9 cellular contexts compared by ENCODE assay signal in the genomic region with DNA sequence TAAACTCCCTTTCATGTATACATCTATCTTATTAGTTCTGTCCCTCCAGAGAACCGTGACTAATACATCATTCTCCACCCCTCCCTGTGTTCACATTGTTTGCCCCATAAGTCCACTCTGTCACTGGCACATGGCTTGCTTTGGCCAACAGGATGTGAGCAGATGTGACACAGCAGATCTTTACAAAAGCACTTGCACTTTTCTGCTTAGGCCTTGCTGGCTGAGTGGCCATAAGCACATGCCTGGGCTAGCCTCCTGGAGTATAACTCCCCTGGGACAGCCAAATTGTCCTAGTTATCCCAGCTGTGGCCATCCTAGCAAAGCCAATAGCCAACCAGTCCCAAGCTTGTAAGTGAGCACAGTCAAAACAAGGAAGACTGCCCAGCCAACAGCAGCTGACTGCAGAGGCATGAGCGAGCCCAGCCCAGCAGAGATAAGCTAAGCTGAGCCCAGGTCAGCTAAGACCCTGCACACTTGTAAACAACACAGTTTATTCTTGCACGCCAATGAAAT. TPM values are rescaled to one million over a fixed set of nuclear protein-coding genes. Genes with fewer than 3 reads are reported as not detected.
DNase-seq lines count a peak whose midpoint lies in the region; ATAC-seq, FAIRE-seq and TF ChIP-seq lines count a peak whose summit lies in the region.
"Had no signal": no experiment of that assay in that cellular context is flagged by ENCODE, and none has a peak within 500 bp of the region (broad histone marks: within the 10 kb centered on the region; RNA-seq: fewer than 3 reads in every experiment).

No MANE protein-coding gene starts in this region.

- H3K4me1 ChIP-seq in K562 (replicated peaks in 1 of 2; ENCODE audit: control insufficient read depth in 2 of 2, insufficient read depth in 2 of 2, low read length in 2 of 2) (no peaks in the 10 kb centered on the region; a peak in 1 of 5 replicates), esophagus muscularis mucosa (peaks cover 0 to 3% (median 0%) of the 10 kb centered on the region in 4 donors)

- TF ChIP-seq POLR2A in K562 (conservative IDR thresholded peaks at IDR 0.05) (no peak), esophagus muscularis mucosa (IDR thresholded peaks at IDR 0.05; ENCODE audit: low read depth) (no peak)

- WGBS in K562 (ENCODE audit: insufficient coverage, low coverage, missing lambda C conversion rate) = 2% methylated on average over 3 of the region's 3 CpGs
- 75% methylated on average over 3 of the region's 3 CpGs for WGBS in esophagus muscularis mucosa

- H3K36me3 Mint-ChIP-seq in nephron progenitor cell (ENCODE audit: low read depth) = peaks cover 8% of the 10 kb centered on the region

- no TSS peak for BruUV-seq in K562 (replicated peaks; lab: Mats Ljungman, UMichigan)

- CTCF ChIA-PET in K562 (lab: Yijun Ruan, JAX; ENCODE audit: low intra/inter-chr PET ratio) = no interaction called here

- peaks cover 50% of the 10 kb centered on the region for H3K4me1 Mint-ChIP-seq in nephron progenitor cell

- TF ChIP-seq RAD21 in K562 (CRISPR knock-in tag; conservative IDR thresholded peaks at IDR 0.05 in 1 of 2, IDR thresholded peaks at IDR 0.05 in 1 of 2) = no peak

- intact Hi-C loops in K562 (cut with micrococcal nuclease) (no loop called here), esophagus muscularis mucosa (cut with DNase I) (no loop called here)

- H3K4me3 Mint-ChIP-seq in nephron progenitor cell = peak overlapping the region; percentile 12
- H3K4me3 Mint-ChIP-seq: activated naive CD4-positive, alpha-beta T cell treated with anti-CD3 and anti-CD28 coated beads for 36 hours had no signal

- no peaks in the 10 kb centered on the region for H3K9me1 ChIP-seq in K562 (ENCODE audit: control insufficient read depth, insufficient read depth, low read length)

- H3K4me3 ChIP-seq in K562 = no peak overlapping the region
- H3K4me3 ChIP-seq in esophagus muscularis mucosa = no peak overlapping the region
- H3K4me3 ChIP-seq: SJSA1 had no signal

- no peak overlapping the region; the same call in 1 of the 2 replicates for H3K4me2 ChIP-seq in K562 (ENCODE audit: insufficient read depth, low read length)

- FAIRE-seq in K562 (lab: Jason Lieb, UNC) = no peak

- no peaks in the 10 kb centered on the region for H3K79me2 ChIP-seq in K562 (ENCODE audit: control insufficient read depth, insufficient read depth, low read length)

- H3K27me3 Mint-ChIP-seq in nephron progenitor cell (ENCODE audit: low read depth, poor library complexity) = peaks cover 34% of the 10 kb centered on the region

- TF ChIP-seq EP300 in K562 (IDR thresholded peaks at IDR 0.05; ENCODE audit: low read length) = no peak
- no peak for TF ChIP-seq EP300 in esophagus muscularis mucosa (IDR thresholded peaks at IDR 0.05)

- no peak overlapping the region for H3K9ac ChIP-seq in K562 (ENCODE audit: insufficient read depth in 1 of 2, low read depth in 2 of 2, low read length in 2 of 2)

- peak; percentile 78 for ATAC-seq in GM18907 (IDR thresholded peaks at IDR 0.05; ENCODE audit: unreplicated experiment)
- peak; percentile 54 for ATAC-seq in HG03196 (IDR thresholded peaks at IDR 0.05; ENCODE audit: unreplicated experiment)
- peak; percentile 47 for ATAC-seq in K562
- no peak for ATAC-seq in HG03521 (IDR thresholded peaks at IDR 0.05; ENCODE audit: unreplicated experiment)

- no peak overlapping the region; the same call in 1 of the 2 replicates for H2AFZ ChIP-seq in K562 (ENCODE audit: low read depth, low read length)

- H3K27ac Mint-ChIP-seq in nephron progenitor cell = peak overlapping the region; percentile 78
- H3K27ac Mint-ChIP-seq: activated naive CD4-positive, alpha-beta T cell treated with anti-CD3 and anti-CD28 coated beads for 36 hours had no signal

- H3K9me3 Mint-ChIP-seq in nephron progenitor cell = peaks cover 8% of the 10 kb centered on the region
- H3K9me3 Mint-ChIP-seq: activated naive CD4-positive, alpha-beta T cell treated with anti-CD3 and anti-CD28 coated beads for 36 hours had no signal

- H4K20me1 ChIP-seq in K562 (replicated peaks; ENCODE audit: control insufficient read depth, insufficient read depth, low read length) = no peaks in the 10 kb centered on the region

- H3K9me3 ChIP-seq in K562 (replicated peaks; ENCODE audit: control insufficient read depth, insufficient read depth, low read depth, low read length) = no peaks in the 10 kb centered on the region
- H3K9me3 ChIP-seq in esophagus muscularis mucosa = no peaks in the 10 kb centered on the region

- DNase-seq in K562 (ENCODE audit: extremely low read depth in 1 of 4, low spot score in 3 of 4) = peak in 1 of 4 experiments; percentile 5
- peak; percentile 6 for DNase-seq in nephron progenitor cell
- no peak for DNase-seq in esophagus muscularis mucosa (ENCODE audit: extremely low spot score)
- DNase-seq in pons (ENCODE audit: low spot score) = no peak
- DNase-seq: activated naive CD4-positive, alpha-beta T cell treated with anti-CD3 and anti-CD28 coated beads for 36 hours had no signal

- POLR2A ChIA-PET in K562 (lab: Yijun Ruan, JAX) = interaction anchor here (2.1 kb wide), 1 partner anchor 9 kb away, joined by 4 read pairs; no protein-coding TSS in a partner anchor

- H3K27me3 ChIP-seq in K562 (ENCODE audit: control insufficient read depth in 2 of 2, insufficient read depth in 2 of 2, low read length in 2 of 2) (no peaks in the 10 kb centered on the region; a peak in 1 of 5 replicates), esophagus muscularis mucosa (no peaks in the 10 kb centered on the region)
- H3K27me3 ChIP-seq: SJSA1 had no signal

- TF ChIP-seq CTCF in K562 (IDR thresholded peaks at IDR 0.05 in 2 of 3, conservative IDR thresholded peaks at IDR 0.05 in 1 of 3; ENCODE audit: insufficient read depth in 2 of 3, low read depth in 1 of 3, low read length in 3 of 3) (no peak), nephron progenitor cell (IDR thresholded peaks at IDR 0.05) (no peak), esophagus muscularis mucosa (IDR thresholded peaks at IDR 0.05) (no peak)

- H3K36me3 ChIP-seq in K562 (ENCODE audit: control insufficient read depth, insufficient read depth, low read length) (no peaks in the 10 kb centered on the region), esophagus muscularis mucosa (no peaks in the 10 kb centered on the region)
- H3K36me3 ChIP-seq: SJSA1 had no signal

- H3K27ac ChIP-seq in K562 (ENCODE audit: extremely low read depth, low read depth, low read length) = no peak overlapping the region
- H3K27ac ChIP-seq in esophagus muscularis mucosa (replicated peaks in 1 of 4) = no peak overlapping the region
- H3K27ac ChIP-seq: SJSA1 had no signal

- in situ Hi-C loops in K562 (cut with MboI) = no loop called here

TF ChIP-seq in K562, 482 proteins besides CTCF, POLR2A, EP300 and RAD21 (continues in another document):
- TF ChIP-seq NFE2 (IDR thresholded peaks at IDR 0.05; ENCODE audit: low read depth) (0 out of 2 replicates have a peak, but pooled peaks have one; percentile 15), HEY1 (CRISPR knock-in tag; IDR thresholded peaks at IDR 0.05; ENCODE audit: borderline replicate concordance) (no peak)
- TF ChIP-seq, protein P1, sequence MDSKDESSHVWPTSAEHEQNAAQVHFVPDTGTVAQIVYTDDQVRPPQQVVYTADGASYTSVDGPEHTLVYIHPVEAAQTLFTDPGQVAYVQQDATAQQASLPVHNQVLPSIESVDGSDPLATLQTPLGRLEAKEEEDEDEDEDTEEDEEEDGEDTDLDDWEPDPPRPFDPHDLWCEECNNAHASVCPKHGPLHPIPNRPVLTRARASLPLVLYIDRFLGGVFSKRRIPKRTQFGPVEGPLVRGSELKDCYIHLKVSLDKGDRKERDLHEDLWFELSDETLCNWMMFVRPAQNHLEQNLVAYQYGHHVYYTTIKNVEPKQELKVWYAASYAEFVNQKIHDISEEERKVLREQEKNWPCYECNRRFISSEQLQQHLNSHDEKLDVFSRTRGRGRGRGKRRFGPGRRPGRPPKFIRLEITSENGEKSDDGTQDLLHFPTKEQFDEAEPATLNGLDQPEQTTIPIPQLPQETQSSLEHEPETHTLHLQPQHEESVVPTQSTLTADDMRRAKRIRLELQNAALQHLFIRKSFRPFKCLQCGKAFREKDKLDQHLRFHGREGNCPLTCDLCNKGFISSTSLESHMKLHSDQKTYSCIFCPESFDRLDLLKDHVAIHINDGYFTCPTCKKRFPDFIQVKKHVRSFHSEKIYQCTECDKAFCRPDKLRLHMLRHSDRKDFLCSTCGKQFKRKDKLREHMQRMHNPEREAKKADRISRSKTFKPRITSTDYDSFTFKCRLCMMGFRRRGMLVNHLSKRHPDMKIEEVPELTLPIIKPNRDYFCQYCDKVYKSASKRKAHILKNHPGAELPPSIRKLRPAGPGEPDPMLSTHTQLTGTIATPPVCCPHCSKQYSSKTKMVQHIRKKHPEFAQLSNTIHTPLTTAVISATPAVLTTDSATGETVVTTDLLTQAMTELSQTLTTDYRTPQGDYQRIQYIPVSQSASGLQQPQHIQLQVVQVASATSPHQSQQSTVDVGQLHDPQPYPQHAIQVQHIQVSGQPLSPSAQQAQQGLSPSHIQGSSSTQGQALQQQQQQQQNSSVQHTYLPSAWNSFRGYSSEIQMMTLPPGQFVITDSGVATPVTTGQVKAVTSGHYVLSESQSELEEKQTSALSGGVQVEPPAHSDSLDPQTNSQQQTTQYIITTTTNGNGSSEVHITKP (IDR thresholded peaks at IDR 0.05; ENCODE audit: partially characterized antibody) = peak; percentile 71

RNA-seq across cellular contexts. Expression of gene RCN1, which starts 9.7 kb away (rescaled TPM):
- total RNA-seq in K562 (2011; cell fraction: chromatin; rRNA removed; ENCODE audit: low replicate concordance) = 2.2 and 6.2 TPM in 2 replicates
- total RNA-seq in K562 (2011; cell fraction: nucleolus; rRNA removed) = 4.3 and 5.0 TPM in 2 replicates
- total RNA-seq in K562 (2011; cell fraction: nucleoplasm; rRNA removed) = 5.6 and 6.9 TPM in 2 replicates
- total RNA-seq in K562 (2014; rRNA removed) = 6.5 and 8.0 TPM in 2 replicates
- total RNA-seq in K562 (2014; rRNA removed; fragmentation: Illumina TruSeq; extraction: Trizol) = 7.8 and 8.7 TPM in 2 replicates
- 8.1 and 8.3 TPM in 2 replicates for total RNA-seq in K562 (2015; rRNA removed; fragmentation: Illumina TruSeq; extraction: Trizol)
- total RNA-seq in K562 (2021) = 5.7 and 7.2 TPM in 2 replicates
- polyA plus RNA-seq in K562 (2011; rRNA removed) = 3.9 and 7.5 TPM in 2 replicates
- 2.1 and 3.2 TPM in 2 replicates for polyA plus RNA-seq in K562 (2011; cell fraction: cytosol; rRNA removed)
- 1.4 and 3.3 TPM in 2 replicates for polyA plus RNA-seq in K562 (2011; cell fraction: nucleus; rRNA removed)
- polyA plus RNA-seq in K562 (2012) = 9.3 and 20.9 TPM in 2 replicates
- 6.3 and 8.7 TPM in 2 replicates for polyA plus RNA-seq in K562 (2014; fragmentation: Illumina TruSeq; extraction: Trizol)
- polyA plus RNA-seq in K562 (2014; fragmentation: Nextera tagmentation; extraction: Ambion mirVana) = 1 to 10 TPM; 2.1 to 2.3 TPM
- 5.6 and 6.2 TPM in 2 replicates for polyA plus RNA-seq in K562 (2014; rRNA removed)
- polyA minus RNA-seq in K562 (2011; rRNA and poly(A)+ RNA removed) = 4.1 and 9.9 TPM in 2 replicates
- 1.7 and 2.6 TPM in 2 replicates for polyA minus RNA-seq in K562 (2011; cell fraction: cytosol; rRNA and poly(A)+ RNA removed)
- 1.8 and 4.1 TPM in 2 replicates for polyA minus RNA-seq in K562 (2011; cell fraction: nucleus; rRNA and poly(A)+ RNA removed)
- 10 to 100 TPM; 27.8 to 67.8 (median 48.8) TPM for total RNA-seq in esophagus muscularis mucosa
